Comparison of ENCODE assay signal across 8 cellular contexts in the genomic region with DNA sequence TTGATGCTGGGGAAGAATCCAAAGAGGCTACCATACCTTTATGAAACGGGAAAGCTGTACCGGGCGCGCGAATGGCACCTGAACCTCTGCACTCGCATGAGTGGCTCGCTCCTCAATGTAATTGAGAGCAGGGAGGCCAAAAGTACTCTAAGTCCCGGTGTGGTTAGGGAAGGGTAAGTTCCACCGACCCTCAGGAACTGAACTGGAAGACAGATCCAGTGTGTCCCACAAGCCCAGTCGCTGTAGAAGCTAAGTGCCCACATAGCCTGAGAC. TPM values are rescaled to one million over a fixed set of nuclear protein-coding genes. Genes with fewer than 3 reads are reported as not detected.
DNase-seq lines count a peak whose midpoint lies in the region; ATAC-seq, FAIRE-seq and TF ChIP-seq lines count a peak whose summit lies in the region.

No MANE protein-coding gene starts in this region.

- H2AFZ ChIP-seq in H1 (ENCODE audit: low read length) = no peak overlapping the region

- peak overlapping the region; percentile 20; the same call in 1 of the 2 replicates for H4K8ac ChIP-seq in H1 (ENCODE audit: extremely low read depth, insufficient read depth, low read length)

- H3K4me1 Mint-ChIP-seq in natural killer cell = peaks cover 53 to 58% of the 10 kb centered on the region in 2 donors

- H3K14ac ChIP-seq in H1 (ENCODE audit: insufficient read length) = no peak overlapping the region

- no peak overlapping the region for H3K4ac ChIP-seq in H1 (replicated peaks; ENCODE audit: insufficient read length, low read depth, low read length)

- H2BK12ac ChIP-seq in H1 (ENCODE audit: low read depth, low read length) = peak overlapping the region; percentile 71; the same call in 1 of the 2 replicates

- H3K9me3 ChIP-seq in RWPE2 (ENCODE audit: severe bottlenecking) = no peaks in the 10 kb centered on the region
- H3K9me3 ChIP-seq in H1 (ENCODE audit: insufficient read depth in 2 of 2, low read depth in 1 of 2, low read length in 1 of 2) = no peaks in the 10 kb centered on the region

- intact Hi-C loops in natural killer cell (cut with micrococcal nuclease) = loop anchor here (2.0 to 5.0 kb wide), 3 partner anchors 45 to 114 kb away; a partner anchor contains a TSS

- 5% methylated on average over 10 of the region's 10 CpGs; no CpG with 5 or more reads in 1 of the 2 experiments for WGBS in H1 (ENCODE audit: extremely low coverage in 1 of 2, insufficient coverage in 1 of 2, insufficient read length in 1 of 2, insufficient replicate concordance in 2 of 2, low coverage in 1 of 2, low lambda C conversion rate in 2 of 2, missing lambda C conversion rate in 1 of 2), 2 experiments

- H2BK15ac ChIP-seq in H1 (ENCODE audit: low read length) = no peak overlapping the region

- peak; percentile 37 for DNase-seq in DMS79 treated with DMSO at 0.1 percent for 48 hours (lab: John Stamatoyannopoulos, UW)
- no peak for DNase-seq in DMS79 (lab: John Stamatoyannopoulos, UW)
- DNase-seq in RWPE2 (ENCODE audit: low spot score) = no peak
- no peak for DNase-seq in H1 (ENCODE audit: low read depth in 1 of 2, low spot score in 2 of 2)
- DNase-seq in natural killer cell = no peak
- DNase-seq in GM12891 (ENCODE audit: insufficient read length, low spot score) = no peak
- no peak for DNase-seq in LoVo (ENCODE audit: low spot score)

- no peak for TF ChIP-seq EP300 in H1 (IDR thresholded peaks at IDR 0.05; ENCODE audit: borderline replicate concordance in 1 of 2, low read depth in 2 of 2, low read length in 2 of 2)

- H3K27ac ChIP-seq in RWPE2 (ENCODE audit: poor library complexity, severe bottlenecking) = peak overlapping the region; percentile 82
- H3K27ac ChIP-seq in H1 (ENCODE audit: low read depth, low read length) = peak overlapping the region; percentile 35; the same call in 1 of the 2 replicates

- H3K4me2 ChIP-seq in H1 (ENCODE audit: insufficient read depth in 1 of 2, low read depth in 2 of 2, low read length in 2 of 2) = peak overlapping the region; percentile 94 to 95

- H3K36me3 ChIP-seq in RWPE2 (ENCODE audit: low read depth) (peaks cover 22% of the 10 kb centered on the region), H1 (ENCODE audit: control insufficient read depth in 2 of 4, insufficient read depth in 4 of 4, low read length in 3 of 4) (peaks cover 0 to 8% (median 0%) of the 10 kb centered on the region in 4 experiments; a peak in 4 of 8 replicates)

- peak overlapping the region; percentile 47 to 93 (median 74) for H3K9ac ChIP-seq in H1 (replicated peaks in 1 of 4; ENCODE audit: extremely low read depth in 1 of 4, low read depth in 3 of 4, low read length in 3 of 4)

- H4K20me1 ChIP-seq in H1 (replicated peaks in 1 of 2; ENCODE audit: control insufficient read depth in 1 of 2, insufficient read depth in 2 of 2, low read length in 2 of 2) = peaks cover 26 to 29% of the 10 kb centered on the region in 2 experiments

- CTCF ChIA-PET in H1 (lab: Charles Lee; ENCODE audit: partially characterized antibody) = interaction anchor here (1.0 to 2.3 kb wide), 7 partner anchors 8 to 294 kb away, joined by 3 to 9 read pairs (median 4); a partner anchor contains a TSS

- H3K23me2 ChIP-seq in H1 (ENCODE audit: low read depth, low read length) = peaks cover 20% of the 10 kb centered on the region

- H3K79me1 ChIP-seq in H1 (ENCODE audit: low read depth, low read length) = peaks cover 13% of the 10 kb centered on the region

- FAIRE-seq in H1 (lab: Jason Lieb, UNC) = no peak
- no peak for FAIRE-seq in GM12891 (lab: Jason Lieb, UNC)

- H2BK120ac ChIP-seq in H1 (replicated peaks; ENCODE audit: low read depth, low read length) = peak overlapping the region; percentile 34

- H3K9me3 Mint-ChIP-seq in natural killer cell = no peaks in the 10 kb centered on the region

- peak overlapping the region; percentile 29 for H4K91ac ChIP-seq in H1 (replicated peaks; ENCODE audit: insufficient read length, low read length)

- no peak for TF ChIP-seq POLR2A in H1 (IDR thresholded peaks at IDR 0.05; ENCODE audit: control extremely low read depth in 1 of 2, low read depth in 2 of 2, low read length in 2 of 2)
- TF ChIP-seq POLR2A in GM12891 (IDR thresholded peaks at IDR 0.05; ENCODE audit: low read depth, low read length) = no peak

- H4K5ac ChIP-seq in H1 (ENCODE audit: insufficient read length, low read depth, low read length) = peak overlapping the region; percentile 24

- no peaks in the 10 kb centered on the region for H3K27me3 Mint-ChIP-seq in natural killer cell (ENCODE audit: low read depth in 2 of 2)

- no peak for TF ChIP-seq RAD21 in H1 (IDR thresholded peaks at IDR 0.05 in 1 of 2, conservative IDR thresholded peaks at IDR 0.05 in 1 of 2; ENCODE audit: low read depth in 2 of 2, low read length in 2 of 2)

- H2BK5ac ChIP-seq in H1 (ENCODE audit: low read depth, low read length) = peak overlapping the region; percentile 82; the same call in 1 of the 2 replicates

- peak overlapping the region; percentile 60 for H3K18ac ChIP-seq in H1 (ENCODE audit: extremely low read depth, low read length)

- POLR2A ChIA-PET in H1 (lab: Charles Lee; ENCODE audit: partially characterized antibody) = interaction anchor here (0.6 to 7.9 kb wide), 20 partner anchors 10 to 469 kb away, joined by 3 to 73 read pairs (median 4); a partner anchor contains a TSS

- H3K79me2 ChIP-seq in H1 (ENCODE audit: control insufficient read depth in 1 of 2, insufficient read depth in 2 of 2, low read length in 2 of 2) = peaks cover 34 to 53% of the 10 kb centered on the region in 2 experiments

- no peaks in the 10 kb centered on the region for H3K36me3 Mint-ChIP-seq in natural killer cell

- no peak overlapping the region for H2BK20ac ChIP-seq in H1 (ENCODE audit: low read length)

- H3K56ac ChIP-seq in H1 (replicated peaks; ENCODE audit: insufficient read length, low read depth, low read length) = peak overlapping the region; percentile 60

- peak overlapping the region; percentile 43; the same call in 1 of the 2 replicates for H2AK5ac ChIP-seq in H1 (ENCODE audit: low read depth, low read length)

- H3K27ac Mint-ChIP-seq in natural killer cell = peak overlapping the region; percentile 96 to 97

- H3K4me3 Mint-ChIP-seq in natural killer cell = peak overlapping the region; percentile 95

- ATAC-seq in RWPE2 (ENCODE audit: low read depth) (no peak), natural killer cell (no peak), GM21390 (IDR thresholded peaks at IDR 0.05; ENCODE audit: unreplicated experiment) (no peak)

- H3K4me1 ChIP-seq in RWPE2 (ENCODE audit: insufficient read depth, poor library complexity, severe bottlenecking) (peaks cover 11% of the 10 kb centered on the region), H1 (replicated peaks in 1 of 4; ENCODE audit: control insufficient read depth in 3 of 4, insufficient read depth in 4 of 4, low read length in 3 of 4) (peaks cover 6 to 14% (median 11%) of the 10 kb centered on the region in 4 experiments)

- H3K27me3 ChIP-seq in RWPE2 (ENCODE audit: insufficient read depth, poor library complexity, severe bottlenecking) (no peaks in the 10 kb centered on the region), H1 (replicated peaks in 1 of 4; ENCODE audit: control insufficient read depth in 3 of 4, extremely low read depth in 1 of 4, insufficient read depth in 3 of 4, low read length in 3 of 4) (no peaks in the 10 kb centered on the region)

- H3K23ac ChIP-seq in H1 (ENCODE audit: insufficient read length) = no peak overlapping the region

- H3K4me3 ChIP-seq in RWPE2 (ENCODE audit: severe bottlenecking) (peak overlapping the region; percentile 55), H1 (ENCODE audit: extremely low read depth in 1 of 4, insufficient read depth in 2 of 4, low read depth in 3 of 4, low read length in 4 of 4) (peak overlapping the region; percentile 68 to 100 (median 94))

- TF ChIP-seq CTCF in RWPE2 (IDR thresholded peaks at IDR 0.05; ENCODE audit: poor library complexity, severe bottlenecking) = no peak
- no peak for TF ChIP-seq CTCF in H1 (IDR thresholded peaks at IDR 0.05; ENCODE audit: control extremely low read depth in 1 of 3, insufficient read depth in 1 of 3, low read depth in 1 of 3, low read length in 3 of 3)
- TF ChIP-seq CTCF in natural killer cell (IDR thresholded peaks at IDR 0.05) = no peak

RNA-seq across cellular contexts. Expression of a gene that starts 1.0 kb away (rescaled TPM):
- 39.1 and 41.5 TPM in 2 replicates for total RNA-seq in H1 (2021; fragmentation: NEBNext Ultra II Directional; extraction: Animal tissue kit (Norgen Biotek cat#: 25700))
- polyA plus RNA-seq in H1 (2011; rRNA removed) = 8.4 and 9.6 TPM in 2 replicates
- polyA plus RNA-seq in H1 (2011; cell fraction: cytosol; rRNA removed) = 5.7 TPM
- polyA plus RNA-seq in H1 (2011; cell fraction: nucleus; rRNA removed) = 14.4 TPM
- 14.1 to 17.3 TPM (median 15.9 TPM) in 4 replicates for polyA plus RNA-seq in H1 (2012, experiment 1 of 2)
- 5.4 TPM for polyA plus RNA-seq in H1 (2012, experiment 2 of 2)
- 16.3 TPM for polyA plus RNA-seq in H1 (2013, experiment 1 of 2)
- polyA plus RNA-seq in H1 (2013, experiment 2 of 2) = 15.3 TPM
- polyA minus RNA-seq in H1 (2011; rRNA and poly(A)+ RNA removed) = 15.4 and 21.1 TPM in 2 replicates
- polyA minus RNA-seq in H1 (2011; cell fraction: cytosol; rRNA and poly(A)+ RNA removed) = 28.8 TPM
- 11.3 TPM for polyA minus RNA-seq in H1 (2011; cell fraction: nucleus; rRNA and poly(A)+ RNA removed)
- 10 to 100 TPM; 68.1 to 91.3 (median 75.5) TPM for total RNA-seq in natural killer cell
- 9.4 TPM for polyA plus RNA-seq in GM12891 (2012; ENCODE audit: low read depth, missing spikeins)

RNA-seq across cellular contexts. Expression of a gene that starts 24.8 kb away (rescaled TPM):
- total RNA-seq in H1 (2021; fragmentation: NEBNext Ultra II Directional; extraction: Animal tissue kit (Norgen Biotek cat#: 25700)) = 61.1 and 62.8 TPM in 2 replicates
- 45.6 and 80.8 TPM in 2 replicates for polyA plus RNA-seq in H1 (2011; rRNA removed)
- polyA plus RNA-seq in H1 (2011; cell fraction: cytosol; rRNA removed) = 43.8 TPM
- polyA plus RNA-seq in H1 (2011; cell fraction: nucleus; rRNA removed) = 447 TPM
- polyA plus RNA-seq in H1 (2012, experiment 1 of 2) = 46.8 to 78.5 TPM (median 62.4 TPM) in 4 replicates
- 37.6 TPM for polyA plus RNA-seq in H1 (2012, experiment 2 of 2)
- polyA plus RNA-seq in H1 (2013, experiment 1 of 2) = 32.7 TPM
- polyA plus RNA-seq in H1 (2013, experiment 2 of 2) = 29.6 TPM
- 38.0 and 44.4 TPM in 2 replicates for polyA minus RNA-seq in H1 (2011; rRNA and poly(A)+ RNA removed)
- polyA minus RNA-seq in H1 (2011; cell fraction: cytosol; rRNA and poly(A)+ RNA removed) = 42.5 TPM
- 138 TPM for polyA minus RNA-seq in H1 (2011; cell fraction: nucleus; rRNA and poly(A)+ RNA removed)
- total RNA-seq in natural killer cell = 100 to 1,000 TPM; 244 to 322 (median 291) TPM
- 32.4 TPM for polyA plus RNA-seq in GM12891 (2012; ENCODE audit: low read depth, missing spikeins)

RNA-seq across cellular contexts. Expression of a gene that starts 36.7 kb away (rescaled TPM):
- 28.6 and 33.7 TPM in 2 replicates for total RNA-seq in H1 (2021; fragmentation: NEBNext Ultra II Directional; extraction: Animal tissue kit (Norgen Biotek cat#: 25700))
- 34.3 and 38.8 TPM in 2 replicates for polyA plus RNA-seq in H1 (2011; rRNA removed)
- 22.6 TPM for polyA plus RNA-seq in H1 (2011; cell fraction: cytosol; rRNA removed)
- 101 TPM for polyA plus RNA-seq in H1 (2011; cell fraction: nucleus; rRNA removed)
- 31.4 to 36.7 TPM (median 34.1 TPM) in 4 replicates for polyA plus RNA-seq in H1 (2012, experiment 1 of 2)
- 31.5 TPM for polyA plus RNA-seq in H1 (2012, experiment 2 of 2)
- 29.7 TPM for polyA plus RNA-seq in H1 (2013, experiment 1 of 2)
- 24.9 TPM for polyA plus RNA-seq in H1 (2013, experiment 2 of 2)
- polyA minus RNA-seq in H1 (2011; rRNA and poly(A)+ RNA removed) = 18.6 and 26.3 TPM in 2 replicates
- 19.1 TPM for polyA minus RNA-seq in H1 (2011; cell fraction: cytosol; rRNA and poly(A)+ RNA removed)
- 25.6 TPM for polyA minus RNA-seq in H1 (2011; cell fraction: nucleus; rRNA and poly(A)+ RNA removed)
- 100 to 1,000 TPM; 144 to 166 (median 154) TPM for total RNA-seq in natural killer cell
- 55.7 TPM for polyA plus RNA-seq in GM12891 (2012; ENCODE audit: low read depth, missing spikeins)

RNA-seq across cellular contexts. Expression of a gene that starts 41.6 kb away (rescaled TPM):
- 238 and 244 TPM in 2 replicates for total RNA-seq in H1 (2021; fragmentation: NEBNext Ultra II Directional; extraction: Animal tissue kit (Norgen Biotek cat#: 25700))
- polyA plus RNA-seq in H1 (2011; rRNA removed) = 318 and 337 TPM in 2 replicates
- 249 TPM for polyA plus RNA-seq in H1 (2011; cell fraction: cytosol; rRNA removed)
- 206 TPM for polyA plus RNA-seq in H1 (2011; cell fraction: nucleus; rRNA removed)
- 250 to 308 TPM (median 302 TPM) in 4 replicates for polyA plus RNA-seq in H1 (2012, experiment 1 of 2)
- 383 TPM for polyA plus RNA-seq in H1 (2012, experiment 2 of 2)
- 302 TPM for polyA plus RNA-seq in H1 (2013, experiment 1 of 2)
- polyA plus RNA-seq in H1 (2013, experiment 2 of 2) = 352 TPM
- polyA minus RNA-seq in H1 (2011; rRNA and poly(A)+ RNA removed) = 189 and 240 TPM in 2 replicates
- 126 TPM for polyA minus RNA-seq in H1 (2011; cell fraction: cytosol; rRNA and poly(A)+ RNA removed)
- polyA minus RNA-seq in H1 (2011; cell fraction: nucleus; rRNA and poly(A)+ RNA removed) = 94.0 TPM
- total RNA-seq in natural killer cell = 10 to 100 TPM; 20.7 to 21.5 (median 21.2) TPM
- 54.0 TPM for polyA plus RNA-seq in GM12891 (2012; ENCODE audit: low read depth, missing spikeins)

RNA-seq across cellular contexts. Expression of a gene that starts 46.0 kb away (rescaled TPM):
- 34.4 and 37.2 TPM in 2 replicates for total RNA-seq in H1 (2021; fragmentation: NEBNext Ultra II Directional; extraction: Animal tissue kit (Norgen Biotek cat#: 25700))
- 50.2 and 54.0 TPM in 2 replicates for polyA plus RNA-seq in H1 (2011; rRNA removed)
- 57.3 TPM for polyA plus RNA-seq in H1 (2011; cell fraction: cytosol; rRNA removed)
- polyA plus RNA-seq in H1 (2011; cell fraction: nucleus; rRNA removed) = 103 TPM
- 41.0 to 47.4 TPM (median 45.7 TPM) in 4 replicates for polyA plus RNA-seq in H1 (2012, experiment 1 of 2)
- polyA plus RNA-seq in H1 (2012, experiment 2 of 2) = 52.5 TPM
- polyA plus RNA-seq in H1 (2013, experiment 1 of 2) = 35.5 TPM
- 33.0 TPM for polyA plus RNA-seq in H1 (2013, experiment 2 of 2)
- polyA minus RNA-seq in H1 (2011; rRNA and poly(A)+ RNA removed) = 69.0 and 69.5 TPM in 2 replicates
- polyA minus RNA-seq in H1 (2011; cell fraction: cytosol; rRNA and poly(A)+ RNA removed) = 24.7 TPM
- 36.2 TPM for polyA minus RNA-seq in H1 (2011; cell fraction: nucleus; rRNA and poly(A)+ RNA removed)
- 10 to 100 TPM; 10.8 to 16.8 (median 10.9) TPM for total RNA-seq in natural killer cell
- 10.8 TPM for polyA plus RNA-seq in GM12891 (2012; ENCODE audit: low read depth, missing spikeins)
